In genomic region chr16:284204-285120, GRCh38 we compare ENCODE assay signal across 1 cellular context.
TF ChIP-seq lines count a peak whose summit lies in the region.

No MANE protein-coding gene starts in this region.

TF ChIP-seq in HEK293, 187 proteins besides CTCF, POLR2A, EP300 and RAD21 (continued from another document):
- peak; percentile 83 for TF ChIP-seq BCL11B (tag by site-specific recombination; IDR thresholded peaks at IDR 0.05; ENCODE audit: low read depth)
